ENCODE assay signal across 14 cellular contexts in genomic region chr15:55344206-55344605, GRCh38. TPM values are rescaled to one million over a fixed set of nuclear protein-coding genes. Genes with fewer than 3 reads are reported as not detected.
DNase-seq lines count a peak whose midpoint lies in the region; ATAC-seq, FAIRE-seq and TF ChIP-seq lines count a peak whose summit lies in the region.
"Had no signal": no experiment of that assay in that cellular context is flagged by ENCODE, and none has a peak within 500 bp of the region (broad histone marks: within the 10 kb centered on the region; RNA-seq: fewer than 3 reads in every experiment).

No MANE protein-coding gene starts in this region.

- H4K91ac ChIP-seq in H9 (ENCODE audit: insufficient read length, low read depth, low read length), result no peak overlapping the region

- H3K9me3 Mint-ChIP-seq in H9, result no peaks in the 10 kb centered on the region
- H3K9me3 Mint-ChIP-seq in memory B cell, result no peaks in the 10 kb centered on the region

- no peaks in the 10 kb centered on the region for H3K79me1 ChIP-seq in H9 (ENCODE audit: insufficient read depth, low read depth, low read length, poor library complexity, severe bottlenecking)

- WGBS in H9 (ENCODE audit: extremely low coverage, insufficient read length, low lambda C conversion rate), result no CpG with 5 or more reads among the region's 2 CpGs
- 91% methylated on average over 2 of the region's 2 CpGs for WGBS in HepG2 (ENCODE audit: low lambda C conversion rate)

- H3K27me3 Mint-ChIP-seq in H9 (ENCODE audit: low read depth) (no peaks in the 10 kb centered on the region), memory B cell (no peaks in the 10 kb centered on the region)

- H2BK12ac ChIP-seq in H9 (ENCODE audit: insufficient read length, low read depth, low read length), result no peak overlapping the region

- H3K4me3 ChIP-seq in HepG2 (replicated peaks in 1 of 3; ENCODE audit: insufficient read depth in 1 of 3, low read depth in 2 of 3, low read length in 3 of 3), result no peak overlapping the region
- H3K4me3 ChIP-seq: PC-9, psoas muscle had no signal

- no peak overlapping the region for H3K18ac ChIP-seq in H9 (ENCODE audit: insufficient read length, low read depth, low read length)

- TF ChIP-seq POLR2A in HepG2 (IDR thresholded peaks at IDR 0.05; ENCODE audit: insufficient read depth in 1 of 2, low read depth in 2 of 2, low read length in 2 of 2), result no peak

- no peak for TF ChIP-seq RAD21 in HepG2 (CRISPR knock-in tag; IDR thresholded peaks at IDR 0.05)

- in situ Hi-C loops in HepG2 (cut with HindIII; ENCODE audit: extremely low pct_ligation_motif_present, low pct_unique_long_range_greater_than_20kb), result no loop called here

- H3K27me3 ChIP-seq in H9 (ENCODE audit: insufficient read depth, low read length), result no peaks in the 10 kb centered on the region
- H3K27me3 ChIP-seq in HepG2 (ENCODE audit: control insufficient read depth in 1 of 2, insufficient read depth in 2 of 2, low read length in 2 of 2), result no peaks in the 10 kb centered on the region

- no peak overlapping the region for H3K4me3 Mint-ChIP-seq in H9
- no peak overlapping the region for H3K4me3 Mint-ChIP-seq in memory B cell

- H3K36me3 Mint-ChIP-seq in H9 (ENCODE audit: insufficient read depth in 1 of 3, low read depth in 3 of 3) (peaks cover 0 to 5% (median 5%) of the 10 kb centered on the region in 3 experiments; a peak in 1 of 7 replicates), memory B cell (peaks cover 34% of the 10 kb centered on the region)

- H3K27ac Mint-ChIP-seq in H9 (peak overlapping the region in 2 of 3 experiments; percentile 20 to 51; a peak in 3 of 7 replicates), memory B cell (peak overlapping the region; percentile 79)

- no peaks in the 10 kb centered on the region for H4K20me1 ChIP-seq in H9 (ENCODE audit: control insufficient read depth, insufficient read depth, insufficient read length)
- H4K20me1 ChIP-seq in HepG2 (ENCODE audit: insufficient read depth, low read length), result no peaks in the 10 kb centered on the region

- no peak for TF ChIP-seq CTCF in H9 (conservative IDR thresholded peaks at IDR 0.05)
- no peak for TF ChIP-seq CTCF in HepG2 (CRISPR knock-in tag; IDR thresholded peaks at IDR 0.05)

- H3K9ac ChIP-seq in H9 (ENCODE audit: extremely low read depth, insufficient read length, low read length) (no peak overlapping the region), HepG2 (ENCODE audit: insufficient read depth, low read depth, low read length) (no peak overlapping the region)

- H2BK120ac ChIP-seq in H9 (ENCODE audit: low read depth, low read length, poor library complexity, severe bottlenecking), result no peak overlapping the region

- H2BK20ac ChIP-seq in H9 (ENCODE audit: low read depth, low read length, poor library complexity, severe bottlenecking), result no peak overlapping the region

- no peak overlapping the region for H3K23ac ChIP-seq in H9 (ENCODE audit: insufficient read length, low read depth, low read length)

- H4K5ac ChIP-seq in H9 (ENCODE audit: insufficient read length, low read depth, low read length), result no peak overlapping the region

- ATAC-seq in memory B cell (ENCODE audit: low read depth), result no peak
- no peak for ATAC-seq in HepG2

- H3K9me3 ChIP-seq in H9 (ENCODE audit: control insufficient read depth, low read depth, low read length) (no peaks in the 10 kb centered on the region), HepG2 (ENCODE audit: low read length) (no peaks in the 10 kb centered on the region)
- H3K9me3 ChIP-seq: psoas muscle had no signal

- BruUV-seq in HepG2 (replicated peaks; lab: Mats Ljungman, UMichigan), result no TSS peak

- no peak overlapping the region for H3K56ac ChIP-seq in H9 (ENCODE audit: insufficient read length, low read depth, low read length)

- TF ChIP-seq EP300 in HepG2 (IDR thresholded peaks at IDR 0.05; ENCODE audit: low read depth in 2 of 2, low read length in 2 of 2) (no peak), HepG2 (CRISPR knock-in tag; IDR thresholded peaks at IDR 0.05; ENCODE audit: borderline replicate concordance) (no peak)

- no peak overlapping the region for H2BK15ac ChIP-seq in H9 (ENCODE audit: low read depth, low read length)

- peaks cover 9% of the 10 kb centered on the region for H3K4me1 ChIP-seq in H9 (ENCODE audit: insufficient read depth, low read length)
- no peaks in the 10 kb centered on the region for H3K4me1 ChIP-seq in HepG2 (ENCODE audit: insufficient read depth, low read length)
- H3K4me1 ChIP-seq: psoas muscle had no signal

- H3K27ac ChIP-seq in H9 (ENCODE audit: insufficient read length, low read depth, low read length) (no peak overlapping the region), caudate nucleus (ENCODE audit: low read depth, low read length) (peak overlapping the region; percentile 39), HepG2 (ENCODE audit: extremely low read length, insufficient read depth, low read length) (no peak overlapping the region)
- H3K27ac ChIP-seq: PC-9, psoas muscle had no signal

- intact Hi-C loops in HepG2 (cut with micrococcal nuclease; ENCODE audit: unreplicated experiment), result no loop called here

- H3K4me1 Mint-ChIP-seq in H9 (peaks cover 23 to 26% of the 10 kb centered on the region in 2 experiments), memory B cell (no peaks in the 10 kb centered on the region)

- no peaks in the 10 kb centered on the region for H3K79me2 ChIP-seq in H9 (ENCODE audit: insufficient read depth, low read length)
- no peaks in the 10 kb centered on the region for H3K79me2 ChIP-seq in HepG2 (ENCODE audit: insufficient read depth, low read length)

- H2AFZ ChIP-seq in H9 (ENCODE audit: low read length), result no peak overlapping the region
- H2AFZ ChIP-seq in HepG2 (ENCODE audit: low read length), result no peak overlapping the region
- H2AFZ ChIP-seq: PC-9 had no signal

- H3K4ac ChIP-seq in H9 (ENCODE audit: low read depth, low read length), result no peak overlapping the region

- H3T11ph ChIP-seq in H9 (ENCODE audit: low read length), result no peak overlapping the region

- POLR2A ChIA-PET in HepG2 (lab: Yijun Ruan, JAX), result no interaction called here

- H3K14ac ChIP-seq in H9 (ENCODE audit: insufficient read depth, low read length), result no peak overlapping the region

- CTCF ChIA-PET in HepG2 (lab: Yijun Ruan, JAX; ENCODE audit: low intra/inter-chr PET ratio, low total read pairs), result no interaction called here

- no peak overlapping the region for H3K4me2 ChIP-seq in H9 (ENCODE audit: insufficient read depth, insufficient read length, low read length)
- no peak overlapping the region for H3K4me2 ChIP-seq in HepG2 (ENCODE audit: low read depth, low read length)
- H3K4me2 ChIP-seq: PC-9 had no signal

- no peak for FAIRE-seq in HepG2 (lab: Jason Lieb, UNC)
- FAIRE-seq: endometrium had no signal

- DNase-seq in AG08395 (ENCODE audit: low spot score) (peak; percentile 52), H9 (peak; percentile 50), caudate nucleus (lab: John Stamatoyannopoulos, UW) (peak in 1 of 61 donors; percentile 0), memory B cell (ENCODE audit: low spot score in 2 of 2) (no peak), DMS79 treated with DMSO at 0.1 percent for 48 hours (lab: John Stamatoyannopoulos, UW) (no peak), HepG2 (ENCODE audit: low spot score) (no peak)
- DNase-seq in stimulated activated CD4-positive, alpha-beta T cell treated with anti-CD3 and anti-CD28 coated beads, Interleukin-2, amount 100 ng/mL, for 48 hours, result no peak
- no peak for DNase-seq in activated naive CD4-positive, alpha-beta T cell treated with anti-CD3 and anti-CD28 coated beads, Interleukin-2, amount 50 U/mL, for 16 hours
- DNase-seq: activated CD4-positive, CD25-positive, alpha-beta regulatory T cell; activated gamma-delta T cell treated with Interleukin-2 at 50 U/mL for 16 hours; NCI-H1436; PC-9; psoas muscle had no signal

- 0 out of 5 replicates have a peak, but pooled peaks cover 0 to 6% of the 10 kb centered on the region in 2 experiments for H3K36me3 ChIP-seq in HepG2 (replicated peaks in 1 of 2; ENCODE audit: control insufficient read depth in 1 of 2, insufficient read depth in 2 of 2, low read length in 2 of 2)

- H2BK5ac ChIP-seq in H9 (ENCODE audit: insufficient read length, low read length), result no peak overlapping the region

- H4K8ac ChIP-seq in H9 (replicated peaks; ENCODE audit: insufficient read length, low read depth, low read length), result no peak overlapping the region

- no peaks in the 10 kb centered on the region for H3K23me2 ChIP-seq in H9 (ENCODE audit: insufficient read length, low read depth, low read length, poor library complexity, severe bottlenecking)

- H2AK5ac ChIP-seq in H9 (ENCODE audit: insufficient read length, low read length), result no peak overlapping the region

RNA-seq across cellular contexts. Expression of gene PIGB, which starts 25.2 kb away (rescaled TPM):
- 6.7 and 9.0 TPM in 2 replicates for total RNA-seq in H9 (2021)
- 12.4 and 14.5 TPM in 2 replicates for total RNA-seq in HepG2 (2016; rRNA removed; fragmentation: Illumina TruSeq; extraction: Trizol)
- total RNA-seq in HepG2 (2016; cell fraction: cytosol; rRNA removed; fragmentation: Illumina TruSeq; extraction: Trizol; ENCODE audit: low read depth), result 4.8 and 6.8 TPM in 2 replicates
- total RNA-seq in HepG2 (2016; cell fraction: insoluble cytoplasmic fraction; rRNA removed; fragmentation: Illumina TruSeq; extraction: Trizol), result 12.3 and 12.9 TPM in 2 replicates
- 11.2 and 11.4 TPM in 2 replicates for total RNA-seq in HepG2 (2016; cell fraction: membrane; rRNA removed; fragmentation: Illumina TruSeq; extraction: Trizol)
- total RNA-seq in HepG2 (2016; cell fraction: nucleus; rRNA removed; fragmentation: Illumina TruSeq; extraction: Trizol), result 15.4 and 15.6 TPM in 2 replicates
- 14.5 and 19.1 TPM in 2 replicates for polyA plus RNA-seq in HepG2 (2011; rRNA removed)
- polyA plus RNA-seq in HepG2 (2011; cell fraction: cytosol; rRNA removed), result 7.6 and 14.1 TPM in 2 replicates
- 8.9 and 9.2 TPM in 2 replicates for polyA plus RNA-seq in HepG2 (2011; cell fraction: nucleus; rRNA removed)
- 10.2 and 10.5 TPM in 2 replicates for polyA plus RNA-seq in HepG2 (2012)
- polyA plus RNA-seq in HepG2 (2016; cell fraction: cytosol; fragmentation: Illumina TruSeq; extraction: Trizol; ENCODE audit: low read depth), result 3.6 and 4.8 TPM in 2 replicates
- 13.1 and 14.1 TPM in 2 replicates for polyA plus RNA-seq in HepG2 (2016; cell fraction: insoluble cytoplasmic fraction; fragmentation: Illumina TruSeq; extraction: Trizol; ENCODE audit: low read depth)
- polyA plus RNA-seq in HepG2 (2016; cell fraction: membrane; fragmentation: Illumina TruSeq; extraction: Trizol; ENCODE audit: low read depth), result 8.7 and 9.7 TPM in 2 replicates
- polyA plus RNA-seq in HepG2 (2016; cell fraction: nucleus; fragmentation: Illumina TruSeq; extraction: Trizol; ENCODE audit: insufficient read depth, low read depth), result 21.6 and 23.4 TPM in 2 replicates
- 7.0 and 22.0 TPM in 2 replicates for polyA minus RNA-seq in HepG2 (2011; rRNA and poly(A)+ RNA removed; ENCODE audit: low replicate concordance)
- polyA minus RNA-seq in HepG2 (2011; cell fraction: cytosol; rRNA and poly(A)+ RNA removed), result 3.6 and 5.9 TPM in 2 replicates
- polyA minus RNA-seq in HepG2 (2011; cell fraction: nucleus; rRNA and poly(A)+ RNA removed), result 19.3 and 22.0 TPM in 2 replicates

RNA-seq across cellular contexts. Expression of gene PIGBOS1, which starts 25.3 kb away (rescaled TPM):
- total RNA-seq in H9 (2021) (10.4 and 11.5 TPM in 2 replicates), HepG2 (2016; rRNA removed; fragmentation: Illumina TruSeq; extraction: Trizol) (21.4 and 22.1 TPM in 2 replicates)
- total RNA-seq in HepG2 (2016; cell fraction: cytosol; rRNA removed; fragmentation: Illumina TruSeq; extraction: Trizol; ENCODE audit: low read depth), result 6.4 and 8.2 TPM in 2 replicates
- total RNA-seq in HepG2 (2016; cell fraction: insoluble cytoplasmic fraction; rRNA removed; fragmentation: Illumina TruSeq; extraction: Trizol), result 20.5 and 24.7 TPM in 2 replicates
- total RNA-seq in HepG2 (2016; cell fraction: membrane; rRNA removed; fragmentation: Illumina TruSeq; extraction: Trizol), result 12.5 and 14.4 TPM in 2 replicates
- total RNA-seq in HepG2 (2016; cell fraction: nucleus; rRNA removed; fragmentation: Illumina TruSeq; extraction: Trizol), result 8.3 and 8.6 TPM in 2 replicates
- 12.0 and 14.8 TPM in 2 replicates for polyA plus RNA-seq in HepG2 (2011; rRNA removed)
- 22.6 and 31.0 TPM in 2 replicates for polyA plus RNA-seq in HepG2 (2011; cell fraction: cytosol; rRNA removed)
- polyA plus RNA-seq in HepG2 (2011; cell fraction: nucleus; rRNA removed), result 4.9 and 5.0 TPM in 2 replicates
- polyA plus RNA-seq in HepG2 (2012), result 10.3 and 14.8 TPM in 2 replicates
- 4.8 and 7.8 TPM in 2 replicates for polyA plus RNA-seq in HepG2 (2016; cell fraction: cytosol; fragmentation: Illumina TruSeq; extraction: Trizol; ENCODE audit: low read depth)
- polyA plus RNA-seq in HepG2 (2016; cell fraction: insoluble cytoplasmic fraction; fragmentation: Illumina TruSeq; extraction: Trizol; ENCODE audit: low read depth), result 23.7 and 32.6 TPM in 2 replicates
- 8.2 and 12.6 TPM in 2 replicates for polyA plus RNA-seq in HepG2 (2016; cell fraction: membrane; fragmentation: Illumina TruSeq; extraction: Trizol; ENCODE audit: low read depth)
- polyA plus RNA-seq in HepG2 (2016; cell fraction: nucleus; fragmentation: Illumina TruSeq; extraction: Trizol; ENCODE audit: insufficient read depth, low read depth), result 17.9 and 19.7 TPM in 2 replicates
- polyA minus RNA-seq in HepG2 (2011; rRNA and poly(A)+ RNA removed; ENCODE audit: low replicate concordance), result 2.5 and 7.2 TPM in 2 replicates
- polyA minus RNA-seq in HepG2 (2011; cell fraction: cytosol; rRNA and poly(A)+ RNA removed), result 3.7 and 3.8 TPM in 2 replicates
- 7.3 and 11.6 TPM in 2 replicates for polyA minus RNA-seq in HepG2 (2011; cell fraction: nucleus; rRNA and poly(A)+ RNA removed)

RNA-seq across cellular contexts. Expression of gene RAB27A, which starts 54.6 kb away (rescaled TPM):
- total RNA-seq in H9 (2021), result 6.0 and 6.8 TPM in 2 replicates
- total RNA-seq in HepG2 (2016; rRNA removed; fragmentation: Illumina TruSeq; extraction: Trizol), result 3.4 and 5.8 TPM in 2 replicates
- total RNA-seq in HepG2 (2016; cell fraction: cytosol; rRNA removed; fragmentation: Illumina TruSeq; extraction: Trizol; ENCODE audit: low read depth), result 10.6 and 11.9 TPM in 2 replicates
- total RNA-seq in HepG2 (2016; cell fraction: insoluble cytoplasmic fraction; rRNA removed; fragmentation: Illumina TruSeq; extraction: Trizol), result 4.0 and 6.0 TPM in 2 replicates
- total RNA-seq in HepG2 (2016; cell fraction: membrane; rRNA removed; fragmentation: Illumina TruSeq; extraction: Trizol), result 4.3 and 5.3 TPM in 2 replicates
- 2.1 and 5.3 TPM in 2 replicates for total RNA-seq in HepG2 (2016; cell fraction: nucleus; rRNA removed; fragmentation: Illumina TruSeq; extraction: Trizol)
- polyA plus RNA-seq in HepG2 (2011; rRNA removed), result 6.0 and 8.1 TPM in 2 replicates
- polyA plus RNA-seq in HepG2 (2011; cell fraction: cytosol; rRNA removed), result 4.0 and 7.4 TPM in 2 replicates
- polyA plus RNA-seq in HepG2 (2011; cell fraction: nucleus; rRNA removed), result 2.2 and 3.0 TPM in 2 replicates
- 5.9 and 6.5 TPM in 2 replicates for polyA plus RNA-seq in HepG2 (2012)
- polyA plus RNA-seq in HepG2 (2016; cell fraction: cytosol; fragmentation: Illumina TruSeq; extraction: Trizol; ENCODE audit: low read depth), result 3.2 and 5.3 TPM in 2 replicates
- polyA plus RNA-seq in HepG2 (2016; cell fraction: insoluble cytoplasmic fraction; fragmentation: Illumina TruSeq; extraction: Trizol; ENCODE audit: low read depth), result 18.4 and 18.6 TPM in 2 replicates
- 6.3 and 6.6 TPM in 2 replicates for polyA plus RNA-seq in HepG2 (2016; cell fraction: membrane; fragmentation: Illumina TruSeq; extraction: Trizol; ENCODE audit: low read depth)
- polyA plus RNA-seq in HepG2 (2016; cell fraction: nucleus; fragmentation: Illumina TruSeq; extraction: Trizol; ENCODE audit: insufficient read depth, low read depth), result 9.7 and 9.9 TPM in 2 replicates
- polyA minus RNA-seq in HepG2 (2011; rRNA and poly(A)+ RNA removed; ENCODE audit: low replicate concordance), result 2.0 and 8.1 TPM in 2 replicates
- polyA minus RNA-seq in HepG2 (2011; cell fraction: cytosol; rRNA and poly(A)+ RNA removed), result 3.1 and 6.7 TPM in 2 replicates
- 6.2 and 7.3 TPM in 2 replicates for polyA minus RNA-seq in HepG2 (2011; cell fraction: nucleus; rRNA and poly(A)+ RNA removed)

Comparison
In these comparisons a context has a peak if more than half of its experiments do, and no peak if none do; other contexts are left out.
1. DNase-seq: peak in AG08395 (single experiment) and H9 (single experiment); none in memory B cell (0 of 2), DMS79 treated with DMSO at 0.1 percent for 48 hours (single experiment), stimulated activated CD4-positive, alpha-beta T cell treated with anti-CD3 and anti-CD28 coated beads, Interleukin-2, amount 100 ng/mL, for 48 hours (0 of 2), HepG2 (single experiment) and activated naive CD4-positive, alpha-beta T cell treated with anti-CD3 and anti-CD28 coated beads, Interleukin-2, amount 50 U/mL, for 16 hours (single experiment).